In the genomic region with DNA sequence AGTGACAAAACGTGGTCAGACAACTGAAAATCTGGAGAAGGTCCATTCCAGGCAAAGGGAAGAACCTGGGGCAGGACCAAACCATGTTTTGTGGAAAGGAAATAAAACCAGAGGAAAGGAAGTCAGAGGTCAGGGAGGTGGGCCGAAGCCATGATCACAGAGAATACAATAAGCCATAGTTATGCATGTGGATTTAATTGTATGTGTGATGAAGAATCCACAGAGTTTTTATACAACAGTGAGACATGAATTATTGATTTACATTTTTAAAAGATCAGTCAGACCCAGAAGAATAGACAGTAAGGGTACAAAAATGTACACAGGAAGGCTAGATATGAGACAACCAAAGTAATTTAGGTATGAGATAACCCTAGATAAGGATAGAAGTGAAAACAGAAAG, we compare ENCODE assay signal across 15 cellular contexts. TPM values are rescaled to one million over a fixed set of nuclear protein-coding genes. Genes with fewer than 3 reads are reported as not detected.
DNase-seq lines count a peak whose midpoint lies in the region; ATAC-seq and TF ChIP-seq lines count a peak whose summit lies in the region.
"Had no signal": no experiment of that assay in that cellular context is flagged by ENCODE, and none has a peak within 500 bp of the region (broad histone marks: within the 10 kb centered on the region; RNA-seq: fewer than 3 reads in every experiment).

No MANE protein-coding gene starts in this region.

- no peak for ATAC-seq in T-helper 17 cell
- no peak for ATAC-seq in stimulated activated memory B cell treated with anti-CD40 and anti-IgM and Interleukin-4, amounts not matched to agents 10 μg/mL and 1 μg/mL and 100 μg/mL, for 72 hours
- no peak for ATAC-seq in HG02798 (IDR thresholded peaks at IDR 0.05; ENCODE audit: poor library complexity, unreplicated experiment)
- ATAC-seq in HG02938 (IDR thresholded peaks at IDR 0.05; ENCODE audit: unreplicated experiment), result no peak
- ATAC-seq: K562 had no signal

- peak overlapping the region; percentile 63 for H3K27ac Mint-ChIP-seq in activated naive CD4-positive, alpha-beta T cell treated with anti-CD3 and anti-CD28 coated beads, Interleukin-2, amount 50 U/mL, for 24 hours
- H3K27ac Mint-ChIP-seq in T-helper 17 cell, result peak overlapping the region; percentile 62
- peak overlapping the region; percentile 0 for H3K27ac Mint-ChIP-seq in stimulated activated memory B cell treated with anti-CD40 and anti-IgM and Interleukin-4, amounts not matched to agents 10 μg/mL and 1 μg/mL and 100 μg/mL, for 72 hours

- peaks cover 43% of the 10 kb centered on the region for H3K4me1 Mint-ChIP-seq in activated naive CD4-positive, alpha-beta T cell treated with anti-CD3 and anti-CD28 coated beads, Interleukin-2, amount 50 U/mL, for 24 hours
- peaks cover 32% of the 10 kb centered on the region for H3K4me1 Mint-ChIP-seq in T-helper 17 cell
- H3K4me1 Mint-ChIP-seq in stimulated activated memory B cell treated with anti-CD40 and anti-IgM and Interleukin-4, amounts not matched to agents 10 μg/mL and 1 μg/mL and 100 μg/mL, for 72 hours, result peaks cover 29% of the 10 kb centered on the region

- peaks cover 12% of the 10 kb centered on the region for H3K36me3 Mint-ChIP-seq in activated naive CD4-positive, alpha-beta T cell treated with anti-CD3 and anti-CD28 coated beads, Interleukin-2, amount 50 U/mL, for 24 hours
- H3K36me3 Mint-ChIP-seq in T-helper 17 cell (ENCODE audit: low read depth), result peaks cover 9% of the 10 kb centered on the region
- peaks cover 40% of the 10 kb centered on the region for H3K36me3 Mint-ChIP-seq in stimulated activated memory B cell treated with anti-CD40 and anti-IgM and Interleukin-4, amounts not matched to agents 10 μg/mL and 1 μg/mL and 100 μg/mL, for 72 hours

- H3K4me3 Mint-ChIP-seq in activated naive CD4-positive, alpha-beta T cell treated with anti-CD3 and anti-CD28 coated beads, Interleukin-2, amount 50 U/mL, for 24 hours, result no peak overlapping the region
- H3K4me3 Mint-ChIP-seq in T-helper 17 cell, result no peak overlapping the region
- no peak overlapping the region for H3K4me3 Mint-ChIP-seq in stimulated activated memory B cell treated with anti-CD40 and anti-IgM and Interleukin-4, amounts not matched to agents 10 μg/mL and 1 μg/mL and 100 μg/mL, for 72 hours

- no peaks in the 10 kb centered on the region for H3K9me3 ChIP-seq in T-helper 17 cell (ENCODE audit: control insufficient read depth, low read length, poor library complexity, severe bottlenecking)

- TF ChIP-seq CTCF in fibroblast of villous mesenchyme (IDR thresholded peaks at IDR 0.05; ENCODE audit: insufficient read depth, low read depth, low read length), result no peak

- no peak for DNase-seq in activated naive CD4-positive, alpha-beta T cell (lab: John Stamatoyannopoulos, UW)
- DNase-seq in T-helper 17 cell (no peak), fibroblast of villous mesenchyme (ENCODE audit: low read depth) (peak; percentile 18), cortex of kidney (lab: John Stamatoyannopoulos, UW) (no peak)
- DNase-seq: NCI-H1694 treated with DMSO at 0.1 percent for 48 hours; NCI-H69; occipital lobe; stimulated activated CD4-positive, alpha-beta T cell treated with anti-CD3 and anti-CD28 coated beads, Interleukin-15, amount 100 ng/mL, for 24 hours had no signal

- no peaks in the 10 kb centered on the region for H3K27me3 Mint-ChIP-seq in activated naive CD4-positive, alpha-beta T cell treated with anti-CD3 and anti-CD28 coated beads, Interleukin-2, amount 50 U/mL, for 24 hours
- no peaks in the 10 kb centered on the region for H3K27me3 Mint-ChIP-seq in T-helper 17 cell
- no peaks in the 10 kb centered on the region for H3K27me3 Mint-ChIP-seq in stimulated activated memory B cell treated with anti-CD40 and anti-IgM and Interleukin-4, amounts not matched to agents 10 μg/mL and 1 μg/mL and 100 μg/mL, for 72 hours

- no peaks in the 10 kb centered on the region for H3K9me3 Mint-ChIP-seq in activated naive CD4-positive, alpha-beta T cell treated with anti-CD3 and anti-CD28 coated beads, Interleukin-2, amount 50 U/mL, for 24 hours
- H3K9me3 Mint-ChIP-seq in stimulated activated memory B cell treated with anti-CD40 and anti-IgM and Interleukin-4, amounts not matched to agents 10 μg/mL and 1 μg/mL and 100 μg/mL, for 72 hours, result no peaks in the 10 kb centered on the region

- H3K4me3 ChIP-seq in fibroblast of villous mesenchyme (ENCODE audit: low read depth, low read length), result no peak overlapping the region
- H3K4me3 ChIP-seq: K562, lung, tibial nerve had no signal

RNA-seq across cellular contexts. Expression of a gene that starts 20.8 kb away (rescaled TPM):
- 10 to 100 TPM in 1 of 2 donors, 1 to 10 TPM in 1; 7.3 to 11.9 TPM for total RNA-seq in T-helper 17 cell
- 12.2 and 18.6 TPM in 2 replicates for total RNA-seq in fibroblast of villous mesenchyme

RNA-seq across cellular contexts. Expression of a gene that starts 55.3 kb away (rescaled TPM):
- 100 to 1,000 TPM; 314 to 339 TPM for total RNA-seq in T-helper 17 cell
- 4.3 and 8.7 TPM in 2 replicates for total RNA-seq in fibroblast of villous mesenchyme

Comparison
In these comparisons a context has a peak if more than half of its experiments do, and no peak if none do; other contexts are left out.
1. H3K27ac Mint-ChIP-seq: peak in every context shown above with its lines; median percentile 63 in activated naive CD4-positive, alpha-beta T cell treated with anti-CD3 and anti-CD28 coated beads, Interleukin-2, amount 50 U/mL, for 24 hours; 62 in T-helper 17 cell; 0 in stimulated activated memory B cell treated with anti-CD40 and anti-IgM and Interleukin-4, amounts not matched to agents 10 μg/mL and 1 μg/mL and 100 μg/mL, for 72 hours.
2. RNA of a gene that starts 55.3 kb away (total RNA-seq): 314 to 339 TPM in T-helper 17 cell; 4.3 to 8.7 TPM in fibroblast of villous mesenchyme; every median in the first group is over 10 times any median in the second.